ENCODE assay signal across 8 cellular contexts in the genomic region with DNA sequence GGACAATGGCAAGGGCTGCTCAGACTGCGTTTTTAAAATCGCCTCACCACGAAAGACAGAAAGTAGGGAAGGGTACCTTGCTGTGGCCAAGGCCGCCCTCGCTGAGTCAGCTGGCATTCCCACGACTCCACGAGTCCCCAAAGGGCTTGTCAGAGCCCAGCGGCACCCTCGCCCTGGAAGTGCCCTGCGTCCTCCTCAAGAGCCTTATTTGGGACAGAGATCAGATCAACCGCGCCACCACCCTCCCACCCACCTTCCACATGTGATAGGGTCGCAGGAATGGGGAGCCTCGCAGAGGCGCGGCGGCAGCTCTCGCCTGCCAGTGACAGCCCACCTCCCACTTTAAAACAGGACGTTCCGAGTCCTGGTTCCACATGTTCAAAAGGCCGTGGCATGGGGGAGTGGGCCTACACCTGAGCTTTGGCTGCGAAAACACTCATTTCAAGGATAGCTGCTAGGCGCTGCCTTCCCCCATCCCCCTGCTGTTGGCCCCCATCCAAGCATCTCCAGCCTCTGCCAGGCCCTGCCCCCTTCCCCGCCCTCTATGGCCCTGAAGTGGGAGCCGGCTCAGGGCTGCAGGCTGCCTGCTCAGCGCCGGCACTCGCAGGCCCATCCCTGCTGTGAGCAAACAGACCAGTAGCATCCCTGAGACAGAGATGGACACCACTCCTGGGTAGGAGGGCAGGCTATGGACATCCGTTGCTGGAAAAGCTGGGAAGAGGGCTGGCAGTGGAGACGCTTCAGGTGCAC.
DNase-seq lines count a peak whose midpoint lies in the region; ATAC-seq and TF ChIP-seq lines count a peak whose summit lies in the region.

No MANE protein-coding gene starts in this region.

- no peaks in the 10 kb centered on the region for H3K36me3 Mint-ChIP-seq in nephron progenitor cell (ENCODE audit: low read depth)

- POLR2A ChIA-PET in RWPE1 (lab: Yijun Ruan, JAX; ENCODE audit: low non-redundant PET), result no interaction called here

- peak overlapping the region; percentile 91 for H3K27ac ChIP-seq in RWPE1

- H3K4me3 ChIP-seq in epithelial cell of esophagus (ENCODE audit: low read length), result peak overlapping the region; percentile 69

- H3K9me3 Mint-ChIP-seq in nephron progenitor cell, result no peaks in the 10 kb centered on the region

- peaks cover 36% of the 10 kb centered on the region for H3K27me3 Mint-ChIP-seq in nephron progenitor cell (ENCODE audit: low read depth, poor library complexity)

- peaks cover 31% of the 10 kb centered on the region for H3K4me1 Mint-ChIP-seq in nephron progenitor cell

- DNase-seq in NCI-H2107 treated with DMSO at 0.1 percent for 48 hours (lab: John Stamatoyannopoulos, UW; ENCODE audit: unreplicated experiment), result peak; percentile 9
- no peak for DNase-seq in NCI-H2107 (lab: John Stamatoyannopoulos, UW)
- no peak for DNase-seq in RWPE1 (ENCODE audit: low spot score)
- DNase-seq in epithelial cell of esophagus (ENCODE audit: low read depth), result peak; percentile 35
- DNase-seq in nephron progenitor cell, result peak; percentile 58
- DNase-seq in NCI-H526 treated with DMSO at 0.1 percent for 48 hours (lab: John Stamatoyannopoulos, UW), result no peak

- no peak overlapping the region for H3K27ac Mint-ChIP-seq in nephron progenitor cell

- ATAC-seq in GM19023 (IDR thresholded peaks at IDR 0.05; ENCODE audit: unreplicated experiment), result no peak
- ATAC-seq in GM19467 (IDR thresholded peaks at IDR 0.05; ENCODE audit: unreplicated experiment), result no peak

- CTCF ChIA-PET in RWPE1 (lab: Yijun Ruan, JAX), result interaction anchor here (0.6 to 3.8 kb wide), 10 partner anchors 9 to 199 kb away, joined by 3 to 22 read pairs (median 4); partner anchors contain the start of gene ARHGEF4

- TF ChIP-seq CTCF in RWPE1 (conservative IDR thresholded peaks at IDR 0.05; ENCODE audit: low read depth), result no peak
- TF ChIP-seq CTCF in epithelial cell of esophagus (IDR thresholded peaks at IDR 0.05; ENCODE audit: insufficient read depth, low read depth, low read length, missing control alignments), result no peak
- TF ChIP-seq CTCF in nephron progenitor cell (IDR thresholded peaks at IDR 0.05), result no peak

- peak overlapping the region; percentile 78 for H3K4me3 Mint-ChIP-seq in nephron progenitor cell

Comparison
In these comparisons a context has a peak if more than half of its experiments do, and no peak if none do; other contexts are left out.
1. DNase-seq: peak in NCI-H2107 treated with DMSO at 0.1 percent for 48 hours (single experiment), epithelial cell of esophagus (single experiment) and nephron progenitor cell (single experiment); none in NCI-H2107 (single experiment), RWPE1 (single experiment) and NCI-H526 treated with DMSO at 0.1 percent for 48 hours (single experiment).